21 cellular contexts compared by ENCODE assay signal in genomic region chr2:240482141-240482540, GRCh38. TPM values are rescaled to one million over a fixed set of nuclear protein-coding genes. Genes with fewer than 3 reads are reported as not detected.
A peak's percentile ranks its signal among the peaks of the same experiment; 100 is the strongest.
DNase-seq lines count a peak whose midpoint lies in the region; ATAC-seq and TF ChIP-seq lines count a peak whose summit lies in the region.
"Had no signal": no experiment of that assay in that cellular context is flagged by ENCODE, and none has a peak within 500 bp of the region (broad histone marks: within the 10 kb centered on the region; RNA-seq: fewer than 3 reads in every experiment).

No MANE protein-coding gene starts in this region.

- ATAC-seq in activated CD4-positive, CD25-positive, alpha-beta regulatory T cell treated with anti-CD3 and anti-CD28 coated beads, Interleukin-2, amount 50 U/mL, for 24 hours, result no peak
- peak in 1 of 3 donors; percentile 21 for ATAC-seq in natural killer cell
- ATAC-seq in natural killer cell treated with Interleukin-12 subunit alpha and Interleukin-12 subunit beta and Interleukin-15 and Interleukin-18, amount 100 ng/mL, for 72 hours, result no peak
- ATAC-seq: activated T-cell treated with anti-CD3 and anti-CD28 coated beads, Interleukin-2, amount 50 U/mL, for 4 hours; T-helper 17 cell had no signal

- no peak overlapping the region for H3K27ac Mint-ChIP-seq in natural killer cell
- no peak overlapping the region for H3K27ac Mint-ChIP-seq in natural killer cell treated with Interleukin-12 subunit alpha and Interleukin-12 subunit beta and Interleukin-15 and Interleukin-18, amount 100 ng/mL, for 72 hours
- H3K27ac Mint-ChIP-seq in immature natural killer cell, result no peak overlapping the region
- H3K27ac Mint-ChIP-seq: T-helper 17 cell had no signal

- peak; percentile 20 for DNase-seq in activated CD4-positive, CD25-positive, alpha-beta regulatory T cell treated with anti-CD3 and anti-CD28 coated beads, Interleukin-2, amount 50 U/mL, for 72 hours
- DNase-seq in natural killer cell (peak; percentile 0), mesenteric fat pad (ENCODE audit: low spot score) (peak; percentile 83), immature natural killer cell (no peak), NOMO-1 (lab: John Stamatoyannopoulos, UW; ENCODE audit: unreplicated experiment in 2 of 2) (no peak)
- no peak for DNase-seq in natural killer cell treated with Interleukin-12 subunit alpha and Interleukin-12 subunit beta and Interleukin-15 and Interleukin-18, amount 100 ng/mL, for 72 hours (ENCODE audit: low spot score)
- no peak for DNase-seq in activated effector memory CD4-positive, alpha-beta T cell treated with Interleukin-2 at 50 U/mL for 16 hours
- DNase-seq: activated CD4-positive, alpha-beta T cell treated with anti-CD3 and anti-CD28 coated beads, Interleukin-2, amount 50 U/mL, for 4 hours; activated naive CD4-positive, alpha-beta T cell treated with Interleukin-2 at 50 U/mL for 16 hours; activated T-cell treated with anti-CD3 and anti-CD28 coated beads, Interleukin-2, amount 50 U/mL, for 4 hours; Calu3; cerebellar nuclear complex; hypothalamus; islet precursor cell; KG1; NCI-H1436; NCI-H446; NCI-H774; stimulated activated naive CD4-positive, alpha-beta T cell treated with Interleukin-2 at 50 U/mL for 16 hours; T-helper 17 cell had no signal

- intact Hi-C loops in natural killer cell (cut with micrococcal nuclease), result no loop called here

- H3K9me3 Mint-ChIP-seq in natural killer cell (peaks cover 3 to 4% of the 10 kb centered on the region in 2 donors), immature natural killer cell (peaks cover 0 to 5% (median 3%) of the 10 kb centered on the region in 6 donors)
- peaks cover 3% of the 10 kb centered on the region for H3K9me3 Mint-ChIP-seq in natural killer cell treated with Interleukin-12 subunit alpha and Interleukin-12 subunit beta and Interleukin-15 and Interleukin-18, amount 100 ng/mL, for 72 hours

- H3K4me1 Mint-ChIP-seq in natural killer cell, result peaks cover 0 to 8% of the 10 kb centered on the region in 2 donors
- no peaks in the 10 kb centered on the region for H3K4me1 Mint-ChIP-seq in natural killer cell treated with Interleukin-12 subunit alpha and Interleukin-12 subunit beta and Interleukin-15 and Interleukin-18, amount 100 ng/mL, for 72 hours (ENCODE audit: low read depth in 2 of 2)
- no peaks in the 10 kb centered on the region for H3K4me1 Mint-ChIP-seq in immature natural killer cell

- H3K36me3 Mint-ChIP-seq in natural killer cell (peaks cover 5% of the 10 kb centered on the region), immature natural killer cell (peaks cover 4 to 15% (median 13%) of the 10 kb centered on the region in 3 donors)
- peaks cover 4% of the 10 kb centered on the region for H3K36me3 Mint-ChIP-seq in natural killer cell treated with Interleukin-12 subunit alpha and Interleukin-12 subunit beta and Interleukin-15 and Interleukin-18, amount 100 ng/mL, for 72 hours

- H3K27me3 Mint-ChIP-seq in natural killer cell (ENCODE audit: low read depth in 2 of 2) (no peaks in the 10 kb centered on the region), immature natural killer cell (ENCODE audit: low read depth in 3 of 3) (no peaks in the 10 kb centered on the region)
- H3K27me3 Mint-ChIP-seq in natural killer cell treated with Interleukin-12 subunit alpha and Interleukin-12 subunit beta and Interleukin-15 and Interleukin-18, amount 100 ng/mL, for 72 hours, result no peaks in the 10 kb centered on the region
- H3K27me3 Mint-ChIP-seq: T-helper 17 cell had no signal

- no peak overlapping the region for H3K4me3 Mint-ChIP-seq in natural killer cell
- H3K4me3 Mint-ChIP-seq in natural killer cell treated with Interleukin-12 subunit alpha and Interleukin-12 subunit beta and Interleukin-15 and Interleukin-18, amount 100 ng/mL, for 72 hours, result no peak overlapping the region
- no peak overlapping the region for H3K4me3 Mint-ChIP-seq in immature natural killer cell
- H3K4me3 Mint-ChIP-seq: activated T-cell treated with anti-CD3 and anti-CD28 coated beads, Interleukin-2, amount 50 U/mL, for 4 hours; T-helper 17 cell had no signal

- TF ChIP-seq CTCF in natural killer cell (IDR thresholded peaks at IDR 0.05), result no peak

RNA-seq across cellular contexts. Expression of gene GPC1, which starts 46.7 kb away (rescaled TPM):
- total RNA-seq in natural killer cell (1 to 10 TPM in 1 of 3 donors, under 1 TPM in 2; 0.79 to 1.4 (median 0.94) TPM), mesenteric fat pad (82.5 TPM)
- total RNA-seq in natural killer cell treated with Interleukin-12 subunit alpha and Interleukin-12 subunit beta and Interleukin-15 and Interleukin-18, amount 100 ng/mL, for 72 hours, result 1 to 10 TPM; 1.2 to 1.8 TPM
- polyA plus RNA-seq in immature natural killer cell, result not detected

Comparison
In these comparisons a context has a peak if more than half of its experiments do, and no peak if none do; other contexts are left out.
1. DNase-seq: peak in activated CD4-positive, CD25-positive, alpha-beta regulatory T cell treated with anti-CD3 and anti-CD28 coated beads, Interleukin-2, amount 50 U/mL, for 72 hours (single experiment), natural killer cell (single experiment) and mesenteric fat pad (single experiment); none in natural killer cell treated with Interleukin-12 subunit alpha and Interleukin-12 subunit beta and Interleukin-15 and Interleukin-18, amount 100 ng/mL, for 72 hours (single experiment), immature natural killer cell (0 of 3), activated effector memory CD4-positive, alpha-beta T cell treated with Interleukin-2 at 50 U/mL for 16 hours (single experiment) and NOMO-1 (0 of 2).
2. RNA of gene GPC1, which starts 46.7 kb away (total RNA-seq): 82.5 TPM in mesenteric fat pad (single experiment); 1.2 to 1.8 TPM in natural killer cell treated with Interleukin-12 subunit alpha and Interleukin-12 subunit beta and Interleukin-15 and Interleukin-18, amount 100 ng/mL, for 72 hours and 0.79 to 1.4 TPM in natural killer cell; every median in the first group is over 10 times any median in the second.